ENCODE assay signal across 7 cellular contexts in genomic region chrX:12974797-12975669, GRCh38.
DNase-seq lines count a peak whose midpoint lies in the region; ATAC-seq lines count a peak whose summit lies in the region.

Gene TMSB4X, plus strand, starts transcription at chrX:12975110.

- H3K4me1 Mint-ChIP-seq in central memory CD8-positive, alpha-beta T cell = peaks cover 50% of the 10 kb centered on the region

- H3K27me3 Mint-ChIP-seq in central memory CD8-positive, alpha-beta T cell = no peaks in the 10 kb centered on the region

- peak within 1 kb of the TSS; percentile 92 for H3K4me3 Mint-ChIP-seq in central memory CD8-positive, alpha-beta T cell

- H3K9me3 Mint-ChIP-seq in central memory CD8-positive, alpha-beta T cell = no peaks in the 10 kb centered on the region

- peaks cover 59% of the 10 kb centered on the region for H3K36me3 Mint-ChIP-seq in central memory CD8-positive, alpha-beta T cell (ENCODE audit: insufficient read depth)

- peak within 1 kb of the TSS; percentile 99 for H3K27ac Mint-ChIP-seq in central memory CD8-positive, alpha-beta T cell (ENCODE audit: low read depth)

- DNase-seq in NCI-H510A (lab: John Stamatoyannopoulos, UW) (peak; percentile 46), islet precursor cell (peak; percentile 92)
- DNase-seq in activated CD4-positive, CD25-positive, alpha-beta regulatory T cell treated with anti-CD3 and anti-CD28 coated beads, Interleukin-2, amount 50 U/mL, for 72 hours = peak; percentile 83
- peak; percentile 74 to 76 for DNase-seq in central memory CD8-positive, alpha-beta T cell (ENCODE audit: low spot score in 2 of 2)
- DNase-seq in stimulated activated CD4-positive, alpha-beta T cell treated with anti-CD3 and anti-CD28 coated beads, Interleukin-12 subunit alpha, Interleukin-12 subunit beta, amount 100 ng/mL, for 4 hours = peak; percentile 79

- ATAC-seq in GM18870 (IDR thresholded peaks at IDR 0.05; ENCODE audit: unreplicated experiment) = peak; percentile 36
- ATAC-seq in HG03135 (IDR thresholded peaks at IDR 0.05; ENCODE audit: unreplicated experiment) = peak; percentile 39
- ATAC-seq in central memory CD8-positive, alpha-beta T cell (replicated peaks; ENCODE audit: extremely low read depth, poor library complexity, severe bottlenecking) = peak; percentile 30

Comparison
In these comparisons a context has a peak if more than half of its experiments do, and no peak if none do; other contexts are left out.
1. Peak in every context shown above with its lines: DNase-seq and ATAC-seq.